In the genomic region with DNA sequence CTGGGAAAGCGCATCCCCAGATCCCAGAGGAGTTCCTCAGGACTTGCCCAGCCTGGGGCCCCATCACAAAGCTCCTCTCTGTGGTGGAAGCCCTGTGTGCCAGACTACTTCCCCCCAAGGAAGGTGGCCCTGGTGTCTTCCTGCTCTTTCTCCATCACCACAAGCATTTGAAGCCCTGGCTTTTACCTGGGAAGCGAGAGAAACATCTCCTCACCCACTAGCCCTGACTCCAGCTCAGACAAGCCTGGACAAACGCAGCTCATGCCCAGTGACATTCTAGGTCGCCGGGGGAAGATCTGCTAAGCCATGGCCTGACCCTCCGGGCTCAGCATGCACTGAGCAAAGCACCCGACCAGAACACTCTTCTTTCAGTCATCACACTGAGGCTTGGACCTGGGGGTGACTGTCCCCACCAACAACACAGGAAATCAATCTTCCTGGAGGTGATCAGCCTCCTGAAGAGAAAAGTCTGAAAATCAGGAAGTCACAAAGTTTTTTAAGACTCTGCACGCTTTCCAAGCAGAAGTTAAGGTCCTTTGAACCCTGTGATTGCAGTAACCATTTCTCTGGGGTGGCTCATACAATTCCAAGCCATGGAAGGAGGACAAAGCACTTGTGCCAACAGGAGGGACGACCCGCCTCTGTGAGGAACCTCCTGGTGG, we compare ENCODE assay signal across 22 cellular contexts. TPM values are rescaled to one million over a fixed set of nuclear protein-coding genes. Genes with fewer than 3 reads are reported as not detected.
A peak's percentile ranks its signal among the peaks of the same experiment; 100 is the strongest.
DNase-seq lines count a peak whose midpoint lies in the region; ATAC-seq and TF ChIP-seq lines count a peak whose summit lies in the region.
"Had no signal": no experiment of that assay in that cellular context is flagged by ENCODE, and none has a peak within 500 bp of the region (broad histone marks: within the 10 kb centered on the region; RNA-seq: fewer than 3 reads in every experiment).

No MANE protein-coding gene starts in this region.

- 91 to 98% (median 97%) methylated on average over 10 of the region's 10 CpGs for WGBS in ovary, 3 donors

- H3K27me3 Mint-ChIP-seq in effector memory CD8-positive, alpha-beta T cell = no peaks in the 10 kb centered on the region
- H3K27me3 Mint-ChIP-seq in stimulated activated memory B cell treated with anti-CD40 and anti-IgM and Interleukin-4, amounts not matched to agents 10 μg/mL and 1 μg/mL and 100 μg/mL, for 72 hours = no peaks in the 10 kb centered on the region

- H3K27ac Mint-ChIP-seq in effector memory CD8-positive, alpha-beta T cell = peak overlapping the region; percentile 38 to 79
- H3K27ac Mint-ChIP-seq in stimulated activated memory B cell treated with anti-CD40 and anti-IgM and Interleukin-4, amounts not matched to agents 10 μg/mL and 1 μg/mL and 100 μg/mL, for 72 hours = no peak overlapping the region
- H3K27ac Mint-ChIP-seq: GM23338 had no signal

- H3K9me3 ChIP-seq in ovary = no peaks in the 10 kb centered on the region
- H3K9me3 ChIP-seq: adrenal gland, thyroid gland had no signal

- no peak for TF ChIP-seq CTCF in NB4 (IDR thresholded peaks at IDR 0.05; ENCODE audit: low read depth, low read length)
- TF ChIP-seq CTCF in ovary (IDR thresholded peaks at IDR 0.05) = no peak

- H3K36me3 Mint-ChIP-seq in effector memory CD8-positive, alpha-beta T cell (ENCODE audit: insufficient read depth) = peaks cover 43% of the 10 kb centered on the region
- no peaks in the 10 kb centered on the region for H3K36me3 Mint-ChIP-seq in stimulated activated memory B cell treated with anti-CD40 and anti-IgM and Interleukin-4, amounts not matched to agents 10 μg/mL and 1 μg/mL and 100 μg/mL, for 72 hours

- H3K4me1 Mint-ChIP-seq in effector memory CD8-positive, alpha-beta T cell (ENCODE audit: low read depth in 2 of 2) = peaks cover 10 to 15% of the 10 kb centered on the region in 2 donors
- H3K4me1 Mint-ChIP-seq in stimulated activated memory B cell treated with anti-CD40 and anti-IgM and Interleukin-4, amounts not matched to agents 10 μg/mL and 1 μg/mL and 100 μg/mL, for 72 hours = peaks cover 7% of the 10 kb centered on the region

- no peaks in the 10 kb centered on the region for H3K27me3 ChIP-seq in ovary
- H3K27me3 ChIP-seq: adrenal gland, foreskin keratinocyte, thyroid gland had no signal

- H3K27ac ChIP-seq in ovary = no peak overlapping the region
- H3K27ac ChIP-seq: adrenal gland, foreskin keratinocyte, parathyroid adenoma, thyroid gland had no signal

- H3K9me3 Mint-ChIP-seq in effector memory CD8-positive, alpha-beta T cell = no peaks in the 10 kb centered on the region
- H3K9me3 Mint-ChIP-seq in stimulated activated memory B cell treated with anti-CD40 and anti-IgM and Interleukin-4, amounts not matched to agents 10 μg/mL and 1 μg/mL and 100 μg/mL, for 72 hours = no peaks in the 10 kb centered on the region
- H3K9me3 Mint-ChIP-seq: GM23338 had no signal

- TF ChIP-seq POLR2A in NB4 (IDR thresholded peaks at IDR 0.05; ENCODE audit: extremely low read depth, insufficient read length) (no peak), ovary (IDR thresholded peaks at IDR 0.05) (no peak)

- no peak for ATAC-seq in effector memory CD8-positive, alpha-beta T cell (replicated peaks)
- no peak for ATAC-seq in stimulated activated memory B cell treated with anti-CD40 and anti-IgM and Interleukin-4, amounts not matched to agents 10 μg/mL and 1 μg/mL and 100 μg/mL, for 72 hours
- ATAC-seq: foreskin keratinocyte, GM23338, left ventricle myocardium superior, PC-3, SK-N-SH treated with all-trans-retinoic acid at 6 μM for 48 hours had no signal

- H3K4me1 ChIP-seq in ovary (ENCODE audit: insufficient read depth) = peaks cover 12% of the 10 kb centered on the region
- H3K4me1 ChIP-seq: parathyroid adenoma had no signal

- no peak overlapping the region for H3K4me3 Mint-ChIP-seq in effector memory CD8-positive, alpha-beta T cell
- no peak overlapping the region for H3K4me3 Mint-ChIP-seq in stimulated activated memory B cell treated with anti-CD40 and anti-IgM and Interleukin-4, amounts not matched to agents 10 μg/mL and 1 μg/mL and 100 μg/mL, for 72 hours
- H3K4me3 Mint-ChIP-seq: GM23338 had no signal

- intact Hi-C loops in ovary (cut with DNase I) = loop anchor here in 2 of 4 donors (5.0 kb wide), 2 partner anchors 33 to 38 kb away; partner anchors contain the start of gene KLHL25 (in 1 of the 2)

- no peak for TF ChIP-seq EP300 in ovary (IDR thresholded peaks at IDR 0.05)

- H3K36me3 ChIP-seq in ovary = no peaks in the 10 kb centered on the region
- H3K36me3 ChIP-seq: adrenal gland had no signal

- DNase-seq in NOMO-1 treated with DMSO at 0.1 percent for 48 hours (lab: John Stamatoyannopoulos, UW; ENCODE audit: unreplicated experiment) (peak; percentile 20), NOMO-1 treated with dmso at 0.1 percent for 144 hours (lab: John Stamatoyannopoulos, UW; ENCODE audit: unreplicated experiment) (no peak), NB4 (ENCODE audit: low read depth) (peak; percentile 37), ovary (peak in 3 of 5 donors; percentile 8 to 24 (median 9)), SIG-M5 (lab: John Stamatoyannopoulos, UW) (no peak), NCI-H2196 treated with DMSO at 0.1 percent for 48 hours (lab: John Stamatoyannopoulos, UW; ENCODE audit: unreplicated experiment) (no peak)
- no peak for DNase-seq in effector memory CD8-positive, alpha-beta T cell
- DNase-seq: 8988T; activated CD4-positive, alpha-beta T cell treated with anti-CD3 and anti-CD28 coated beads, Interleukin-2, amount 50 U/mL, for 4 hours; activated T-cell treated with anti-CD3 and anti-CD28 coated beads, Interleukin-2, amount 50 U/mL, for 48 hours; DMS53; foreskin keratinocyte; left ventricle myocardium superior; MM.1S; NCI-H526 treated with DMSO at 0.1 percent for 48 hours; PC-3 had no signal

- H3K4me3 ChIP-seq in NB4 (ENCODE audit: low read depth, low read length) = no peak overlapping the region
- no peak overlapping the region for H3K4me3 ChIP-seq in ovary
- H3K4me3 ChIP-seq: adrenal gland, GM23338, thyroid gland had no signal

RNA-seq across cellular contexts. Expression of gene KLHL25, which starts 40.8 kb away (rescaled TPM):
- 1 to 10 TPM; 5.3 to 9.6 (median 7.1) TPM for total RNA-seq in ovary
- polyA plus RNA-seq in ovary = 1 to 10 TPM in 1 of 2 donors, under 1 TPM in 1; 0.58 to 3.2 TPM

Comparison
In these comparisons a context has a peak if more than half of its experiments do, and no peak if none do; other contexts are left out.
1. DNase-seq: peak in NOMO-1 treated with DMSO at 0.1 percent for 48 hours (single experiment), NB4 (single experiment) and ovary (3 of 5); none in NOMO-1 treated with dmso at 0.1 percent for 144 hours (single experiment), effector memory CD8-positive, alpha-beta T cell (0 of 3), SIG-M5 (single experiment) and NCI-H2196 treated with DMSO at 0.1 percent for 48 hours (single experiment).